Comparison of ENCODE assay signal across 1 cellular context in genomic region chr11:520428-521178, GRCh38.
TF ChIP-seq lines count a peak whose summit lies in the region.

No MANE protein-coding gene starts in this region.

TF ChIP-seq in HepG2, 621 proteins besides CTCF, POLR2A, EP300 and RAD21 (continues in another document):
- no peak for TF ChIP-seq ZBTB39 (CRISPR knock-in tag; IDR thresholded peaks at IDR 0.05)
- TF ChIP-seq SMARCE1 (IDR thresholded peaks at IDR 0.05; ENCODE audit: borderline replicate concordance) = no peak
- TF ChIP-seq KDM2A (CRISPR knock-in tag; IDR thresholded peaks at IDR 0.05; ENCODE audit: borderline replicate concordance, low read depth) = peak; percentile 62; the same call in 1 of the 2 replicates
- peak; percentile 33; the same call in 1 of the 2 replicates for TF ChIP-seq ZBTB26 (CRISPR knock-in tag; IDR thresholded peaks at IDR 0.05; ENCODE audit: borderline replicate concordance)
- no peak for TF ChIP-seq ATF2 (CRISPR knock-in tag; IDR thresholded peaks at IDR 0.05)
- TF ChIP-seq SMAD1 (CRISPR knock-in tag; IDR thresholded peaks at IDR 0.05; ENCODE audit: borderline replicate concordance, low read depth) = no peak
- no peak for TF ChIP-seq ZBTB25 (CRISPR knock-in tag; IDR thresholded peaks at IDR 0.05)
- TF ChIP-seq HNRNPK (IDR thresholded peaks at IDR 0.05; ENCODE audit: low read depth, low read length, poor library complexity, severe bottlenecking) = no peak
- TF ChIP-seq E2F5 (CRISPR knock-in tag; conservative IDR thresholded peaks at IDR 0.05) = no peak
- TF ChIP-seq NCOA2 (CRISPR knock-in tag; IDR thresholded peaks at IDR 0.05) = no peak
- no peak for TF ChIP-seq ZNF790 (CRISPR knock-in tag; IDR thresholded peaks at IDR 0.05; ENCODE audit: borderline replicate concordance)
- TF ChIP-seq ZNF3 (CRISPR knock-in tag; IDR thresholded peaks at IDR 0.05) = no peak
- no peak for TF ChIP-seq REL (CRISPR knock-in tag; conservative IDR thresholded peaks at IDR 0.05)
- TF ChIP-seq HMGXB4 (CRISPR knock-in tag; IDR thresholded peaks at IDR 0.05; ENCODE audit: borderline replicate concordance in 1 of 2, low read depth in 1 of 2) = peak; percentile 60 to 66; a peak in 3 of 4 replicates
- TF ChIP-seq ZNF709 (CRISPR knock-in tag; IDR thresholded peaks at IDR 0.05) = no peak
- TF ChIP-seq ELF4 (CRISPR knock-in tag; IDR thresholded peaks at IDR 0.05; ENCODE audit: borderline replicate concordance) = no peak
- TF ChIP-seq THRA (CRISPR knock-in tag; IDR thresholded peaks at IDR 0.05; ENCODE audit: borderline replicate concordance) = no peak
- peak; percentile 20; the same call in 1 of the 2 replicates for TF ChIP-seq PHF21A (CRISPR knock-in tag; IDR thresholded peaks at IDR 0.05)
- TF ChIP-seq NPAS2 (CRISPR knock-in tag; IDR thresholded peaks at IDR 0.05; ENCODE audit: borderline replicate concordance) = no peak
- 0 out of 2 replicates have a peak, but pooled peaks have one; percentile 30 for TF ChIP-seq GATAD2A (CRISPR knock-in tag; IDR thresholded peaks at IDR 0.05)
- TF ChIP-seq NR2F6 (IDR thresholded peaks at IDR 0.05) = no peak
- TF ChIP-seq NR2F6 (CRISPR knock-in tag; IDR thresholded peaks at IDR 0.05) = 0 out of 2 replicates have a peak, but pooled peaks have one; percentile 21
- no peak for TF ChIP-seq ZNF136 (CRISPR knock-in tag; IDR thresholded peaks at IDR 0.05; ENCODE audit: low read depth)
- peak; percentile 88 for TF ChIP-seq HIC2 (CRISPR knock-in tag; IDR thresholded peaks at IDR 0.05; ENCODE audit: low read depth)
- no peak for TF ChIP-seq FOXK2 (IDR thresholded peaks at IDR 0.05)
- 0 out of 2 replicates have a peak, but pooled peaks have one; percentile 33 for TF ChIP-seq ZNF124 (CRISPR knock-in tag; IDR thresholded peaks at IDR 0.05)
- TF ChIP-seq PATZ1 (CRISPR knock-in tag; IDR thresholded peaks at IDR 0.05) = 0 out of 2 replicates have a peak, but pooled peaks have one; percentile 48
- no peak for TF ChIP-seq PRPF4 (IDR thresholded peaks at IDR 0.05; ENCODE audit: low read depth, low read length, poor library complexity, severe bottlenecking)
- TF ChIP-seq CREB3 (CRISPR knock-in tag; IDR thresholded peaks at IDR 0.05) = no peak
- no peak for TF ChIP-seq NR1H2 (CRISPR knock-in tag; IDR thresholded peaks at IDR 0.05; ENCODE audit: borderline replicate concordance, low read depth)
- no peak for TF ChIP-seq XBP1 (CRISPR knock-in tag; IDR thresholded peaks at IDR 0.05)
- TF ChIP-seq FOXP4 (CRISPR knock-in tag; IDR thresholded peaks at IDR 0.05) = peak; percentile 38; the same call in 1 of the 2 replicates
- TF ChIP-seq MEIS2 (CRISPR knock-in tag; IDR thresholded peaks at IDR 0.05) = peak; percentile 61; the same call in 1 of the 2 replicates
- no peak for TF ChIP-seq CC2D1A (CRISPR knock-in tag; IDR thresholded peaks at IDR 0.05)
- TF ChIP-seq MXD1 (CRISPR knock-in tag; IDR thresholded peaks at IDR 0.05) = no peak
- no peak for TF ChIP-seq HMG20A (CRISPR knock-in tag; IDR thresholded peaks at IDR 0.05; ENCODE audit: borderline replicate concordance)
- TF ChIP-seq NFYB (CRISPR knock-in tag; IDR thresholded peaks at IDR 0.05) = no peak
- TF ChIP-seq DMTF1 (CRISPR knock-in tag; IDR thresholded peaks at IDR 0.05) = no peak
